ENCODE assay signal across 8 cellular contexts in the genomic region with DNA sequence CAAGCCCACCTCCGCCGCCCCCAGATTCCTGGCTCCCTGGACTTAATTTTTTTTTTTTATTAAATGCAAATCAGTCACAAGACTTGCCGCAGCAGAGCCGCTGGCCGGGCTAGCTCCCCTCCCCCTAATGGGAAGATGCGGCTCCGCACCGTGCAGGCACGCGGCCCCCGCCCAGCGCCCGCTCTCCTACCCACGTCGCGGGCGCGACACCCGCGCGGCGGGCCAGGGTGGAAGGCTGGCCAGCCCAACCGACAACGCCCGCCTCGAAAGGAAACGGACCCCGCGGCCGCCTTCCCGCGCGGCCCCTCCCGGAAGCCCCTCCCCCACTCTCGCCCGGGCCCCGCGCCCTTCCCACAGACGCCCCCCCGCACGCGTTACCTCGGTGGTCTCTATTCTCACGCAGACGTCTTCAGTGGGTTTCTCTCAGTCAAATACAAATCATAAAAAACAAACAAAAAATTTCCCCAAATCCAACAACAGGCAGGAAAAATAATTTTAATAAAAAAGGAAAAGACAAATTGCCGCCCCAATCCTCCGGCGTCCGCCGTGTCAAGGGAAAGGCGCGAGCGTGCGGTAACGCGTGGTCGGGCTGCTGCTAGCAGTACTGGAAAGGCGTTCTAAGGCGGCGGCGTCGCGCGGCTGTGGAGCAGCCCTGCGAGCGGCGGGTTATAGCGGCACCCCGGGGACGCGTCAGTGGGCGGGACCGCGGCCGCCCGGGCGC.
DNase-seq lines count a peak whose midpoint lies in the region; ATAC-seq lines count a peak whose summit lies in the region.

A gene (minus strand): TSS at position 643 of the 721 bp plus-strand sequence. CDS start 1,480 bp downstream, outside the sequence.

- in situ Hi-C loops in ACHN (cut with HindIII; ENCODE audit: low pct_ligation_motif_present, low pct_unique_long_range_greater_than_20kb, low sequenced_read_pairs): loop anchor here (25.0 kb wide), 1 partner anchor 210 kb away; no protein-coding TSS in a partner anchor

- no peaks in the 10 kb centered on the region for H3K9me3 Mint-ChIP-seq in central memory CD8-positive, alpha-beta T cell

- DNase-seq in ACHN: peak; percentile 97
- DNase-seq in NCI-H2196 treated with DMSO at 0.1 percent for 48 hours (lab: John Stamatoyannopoulos, UW; ENCODE audit: unreplicated experiment): peak; percentile 88
- DNase-seq in central memory CD8-positive, alpha-beta T cell (ENCODE audit: low spot score in 2 of 2): peak; percentile 93 to 95
- peak; percentile 98 for DNase-seq in islet precursor cell
- peak in 2 of 3 donors; percentile 92 to 96 for DNase-seq in stimulated activated CD4-positive, alpha-beta T cell treated with anti-CD3 and anti-CD28 coated beads, Interleukin-12 subunit alpha, Interleukin-12 subunit beta, amount 100 ng/mL, for 48 hours (ENCODE audit: low read depth in 2 of 3, low spot score in 1 of 3)

- H3K4me1 Mint-ChIP-seq in central memory CD8-positive, alpha-beta T cell: peaks cover 55% of the 10 kb centered on the region

- ATAC-seq in GM18858 (IDR thresholded peaks at IDR 0.05; ENCODE audit: unreplicated experiment): peak; percentile 70
- peak; percentile 79 for ATAC-seq in HG03064 (IDR thresholded peaks at IDR 0.05; ENCODE audit: low read depth, unreplicated experiment)
- ATAC-seq in activated CD4-positive, CD25-positive, alpha-beta regulatory T cell treated with anti-CD3 and anti-CD28 coated beads, Interleukin-2, amount 50 U/mL, for 24 hours: peak; percentile 86 to 87
- peak; percentile 88 for ATAC-seq in central memory CD8-positive, alpha-beta T cell (replicated peaks; ENCODE audit: extremely low read depth, poor library complexity, severe bottlenecking)

- peak within 1 kb of the TSS; percentile 93 for H3K4me3 Mint-ChIP-seq in central memory CD8-positive, alpha-beta T cell

- no peaks in the 10 kb centered on the region for H3K27me3 Mint-ChIP-seq in central memory CD8-positive, alpha-beta T cell

- peak within 1 kb of the TSS; percentile 100 for H3K27ac Mint-ChIP-seq in central memory CD8-positive, alpha-beta T cell (ENCODE audit: low read depth)

- H3K36me3 Mint-ChIP-seq in central memory CD8-positive, alpha-beta T cell (ENCODE audit: insufficient read depth): peaks cover 57% of the 10 kb centered on the region

Comparison
In these comparisons a context has a peak if more than half of its experiments do, and no peak if none do; other contexts are left out.
1. Peak in every context shown above with its lines: DNase-seq and ATAC-seq.